In the genomic region with DNA sequence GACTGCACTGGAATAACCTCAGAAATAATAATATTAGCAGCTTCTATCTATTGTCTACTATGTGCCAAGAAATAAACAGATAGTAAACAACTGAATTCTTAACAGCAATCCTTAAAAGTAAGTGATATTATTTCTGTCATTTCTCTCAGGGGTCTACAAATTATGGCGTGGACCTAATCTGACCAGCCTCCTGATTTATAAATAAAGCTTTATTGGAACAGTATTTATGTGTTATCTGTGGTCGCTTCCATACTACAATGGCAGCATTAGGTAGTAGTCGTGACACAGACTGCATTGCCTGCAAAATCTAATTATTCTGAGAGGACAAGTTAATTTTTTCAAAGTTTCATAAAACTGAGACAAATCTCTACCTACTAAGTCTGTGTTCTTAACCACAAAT, we compare ENCODE assay signal across 27 cellular contexts.
"Had no signal": no experiment of that assay in that cellular context is flagged by ENCODE, and none has a peak within 500 bp of the region (broad histone marks: within the 10 kb centered on the region; RNA-seq: fewer than 3 reads in every experiment).

No MANE protein-coding gene starts in this region.

- ATAC-seq: stimulated activated effector memory CD8-positive, alpha-beta T cell treated with anti-CD3 and anti-CD28 coated beads, Interleukin-12 subunit alpha, Interleukin-12 subunit beta, amount 100 ng/mL, for 72 hours; stimulated activated memory B cell treated with anti-CD40 and anti-IgM and Interleukin-4, amounts not matched to agents 10 μg/mL and 1 μg/mL and 100 μg/mL, for 72 hours; stimulated activated naive B cell treated with anti-CD40 and anti-IgM and Interleukin-4, amounts not matched to agents 10 μg/mL and 1 μg/mL and 100 μg/mL, for 72 hours; stimulated activated naive CD8-positive, alpha-beta T cell treated with anti-CD3 and anti-CD28 coated beads, Interleukin-15, amount 100 ng/mL, for 72 hours; stimulated activated naive CD8-positive, alpha-beta T cell treated with anti-CD3 and anti-CD28 coated beads, Interleukin-15, Interleukin-2, amounts not matched to agents 100 U/mL and 50 U/mL, for 24 hours; upper lobe of right lung had no signal

- H3K36me3 ChIP-seq: stomach, suprapubic skin, thoracic aorta, thyroid gland, tibial artery, tibial nerve, transverse colon, upper lobe of left lung, upper lobe of right lung, uterus, vagina had no signal

- H3K27ac ChIP-seq: stomach, suprapubic skin, testis, thoracic aorta, thyroid gland, tibial artery, tibial nerve, transverse colon, upper lobe of left lung, upper lobe of right lung, uterus, vagina had no signal

- DNase-seq: stimulated activated CD4-positive, alpha-beta T cell treated with anti-CD3 and anti-CD28 coated beads, Interleukin-2, amount 100 ng/mL, for 48 hours; stimulated activated CD4-positive, alpha-beta T cell treated with anti-CD3 and anti-CD28 coated beads, Interleukin-4, amount 100 ng/mL, for 1 hour; stimulated activated CD4-positive, alpha-beta T cell treated with anti-CD3 and anti-CD28 coated beads, Interleukin-4, amount 100 ng/mL, for 24 hours; stimulated activated CD4-positive, alpha-beta T cell treated with anti-CD3 and anti-CD28 coated beads, Interleukin-4, amount 100 ng/mL, for 4 hours; stimulated activated CD8-positive, alpha-beta memory T cell treated with anti-CD3 and anti-CD28 coated beads, Interleukin-4, amount 100 ng/mL, for 48 hours; stimulated activated naive B cell treated with anti-CD40 and anti-IgM and Interleukin-4, amounts not matched to agents 10 μg/mL and 1 μg/mL and 100 μg/mL, for 72 hours; stimulated activated naive CD4-positive, alpha-beta T cell; stimulated activated naive CD4-positive, alpha-beta T cell treated with Interleukin-2 at 50 U/mL for 16 hours; stimulated activated naive CD8-positive, alpha-beta T cell treated with anti-CD3 and anti-CD28 coated beads, Interleukin-15, amount 100 ng/mL, for 72 hours; stimulated activated naive CD8-positive, alpha-beta T cell treated with anti-CD3 and anti-CD28 coated beads, Interleukin-15, Interleukin-2, amounts not matched to agents 100 U/mL and 50 U/mL, for 24 hours; stomach; substantia nigra; testis; thyroid gland; tibial artery; transverse colon; trophoblast cell; upper lobe of left lung; upper lobe of right lung; uterus had no signal

- H3K9me3 ChIP-seq: stomach, suprapubic skin, testis, thoracic aorta, thyroid gland, tibial artery, transverse colon, upper lobe of left lung, upper lobe of right lung, uterus, vagina had no signal

- FAIRE-seq: urothelium cell line had no signal

- H3K27me3 ChIP-seq: stomach, suprapubic skin, testis, thyroid gland, tibial artery, tibial nerve, transverse colon, upper lobe of left lung, upper lobe of right lung, uterus, vagina had no signal

- H3K4me1 ChIP-seq: stomach, suprapubic skin, testis, thyroid gland, tibial artery, tibial nerve, transverse colon, upper lobe of left lung, upper lobe of right lung, uterus, vagina had no signal

- H3K4me3 ChIP-seq: stomach, suprapubic skin, testis, thoracic aorta, thyroid gland, tibial artery, tibial nerve, transverse colon, upper lobe of left lung, upper lobe of right lung, uterus, vagina had no signal
